ENCODE assay signal across 8 cellular contexts in genomic region chr7:1458676-1459511, GRCh38.
A peak's percentile ranks its signal among the peaks of the same experiment; 100 is the strongest.
DNase-seq lines count a peak whose midpoint lies in the region; ATAC-seq, FAIRE-seq and TF ChIP-seq lines count a peak whose summit lies in the region.

TSS of gene MICALL2 (minus strand) at chr7:1459470. CDS start at chr7:1459326, 144 bp downstream.

- no peak for TF ChIP-seq CTCF in D721Med (IDR thresholded peaks at IDR 0.05; ENCODE audit: insufficient read depth, missing control alignments)

- peak; percentile 22 for ATAC-seq in GM18909 (IDR thresholded peaks at IDR 0.05; ENCODE audit: poor library complexity, unreplicated experiment)
- peak; percentile 25 for ATAC-seq in HG03342 (IDR thresholded peaks at IDR 0.05; ENCODE audit: unreplicated experiment)

- FAIRE-seq in D721Med (lab: Jason Lieb, UNC) = no peak

- DNase-seq in CD1c-positive myeloid dendritic cell (ENCODE audit: extremely low spot score) (peak; percentile 76), SW 1271 (lab: John Stamatoyannopoulos, UW) (peak; percentile 46 to 74), kidney tubule cell (ENCODE audit: low spot score) (peak; percentile 88), D721Med (ENCODE audit: insufficient read length, low spot score) (no peak)
- DNase-seq in stimulated activated CD8-positive, alpha-beta memory T cell treated with anti-CD3 and anti-CD28 coated beads, Interleukin-15, amount 100 ng/mL, for 48 hours (ENCODE audit: low read depth in 2 of 2) = peak; percentile 11 to 19

- peak within 1 kb of the TSS; percentile 83 for H3K27ac ChIP-seq in cingulate gyrus (ENCODE audit: low read depth, low read length)
